Comparison of ENCODE assay signal across 8 cellular contexts in the genomic region with DNA sequence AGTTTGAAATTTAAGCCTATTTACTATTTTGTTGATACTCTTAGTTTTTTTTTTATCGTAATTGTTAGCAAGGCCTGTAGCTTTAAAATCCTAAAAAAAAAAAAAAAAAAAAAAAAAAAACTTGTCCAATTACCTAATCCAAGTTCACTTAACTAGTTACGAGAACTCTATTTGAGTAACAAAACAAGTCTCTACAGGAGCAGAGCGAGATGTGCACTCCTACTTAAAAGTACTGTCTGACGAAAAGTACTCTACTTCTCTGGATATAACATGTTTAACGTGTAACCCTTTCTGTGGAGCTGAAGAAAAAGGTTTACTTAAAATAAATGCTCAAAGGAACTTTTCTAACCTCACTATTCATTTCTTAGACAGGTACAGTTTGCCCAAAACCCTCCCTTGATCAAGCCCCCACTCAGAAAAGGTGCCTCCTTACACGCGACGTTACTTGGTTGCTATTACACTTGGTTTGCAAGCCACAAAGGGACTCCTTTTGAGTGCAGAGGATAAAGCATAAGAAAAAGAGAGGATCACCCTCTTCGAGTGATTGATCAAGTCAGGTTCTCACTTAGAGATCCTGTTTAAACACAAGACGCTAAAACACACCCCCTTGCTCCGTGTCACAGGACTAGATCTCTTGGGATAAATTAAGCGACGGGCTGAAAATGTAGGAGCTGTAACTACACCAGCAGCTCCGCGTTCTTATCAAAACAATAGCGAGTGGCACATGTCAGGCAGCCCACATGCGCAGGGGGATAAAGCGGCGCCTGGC. TPM values are rescaled to one million over a fixed set of nuclear protein-coding genes. Genes with fewer than 3 reads are reported as not detected.
DNase-seq lines count a peak whose midpoint lies in the region; ATAC-seq and TF ChIP-seq lines count a peak whose summit lies in the region.

No MANE protein-coding gene starts in this region.

- no peak for TF ChIP-seq CTCF in H9 (conservative IDR thresholded peaks at IDR 0.05)

- H3K18ac ChIP-seq in H9 (ENCODE audit: insufficient read length, low read depth, low read length) = no peak overlapping the region

- no peaks in the 10 kb centered on the region for H3K79me1 ChIP-seq in H9 (ENCODE audit: insufficient read depth, low read depth, low read length, poor library complexity, severe bottlenecking)

- H3K23ac ChIP-seq in H9 (ENCODE audit: insufficient read length, low read depth, low read length) = no peak overlapping the region

- H3K14ac ChIP-seq in H9 (ENCODE audit: insufficient read depth, low read length) = no peak overlapping the region

- H3K4me1 Mint-ChIP-seq in H9 = peaks cover 18 to 23% of the 10 kb centered on the region in 2 experiments
- peaks cover 61% of the 10 kb centered on the region for H3K4me1 Mint-ChIP-seq in activated naive CD8-positive, alpha-beta T cell treated with anti-CD3 and anti-CD28 coated beads, Interleukin-2, amount 50 U/mL, for 24 hours
- H3K4me1 Mint-ChIP-seq in stimulated activated memory B cell treated with anti-CD40 and anti-IgM and Interleukin-4, amounts not matched to agents 10 μg/mL and 1 μg/mL and 100 μg/mL, for 72 hours = peaks cover 32% of the 10 kb centered on the region

- H2BK120ac ChIP-seq in H9 (ENCODE audit: low read depth, low read length, poor library complexity, severe bottlenecking) = no peak overlapping the region

- H3K9me3 ChIP-seq in H9 (ENCODE audit: control insufficient read depth, low read depth, low read length) (no peaks in the 10 kb centered on the region), iPS-18c (ENCODE audit: control insufficient read depth, insufficient read depth, low read length) (peaks cover 3% of the 10 kb centered on the region)

- no peaks in the 10 kb centered on the region for H4K20me1 ChIP-seq in H9 (ENCODE audit: control insufficient read depth, insufficient read depth, insufficient read length)

- H3K36me3 Mint-ChIP-seq in H9 (ENCODE audit: insufficient read depth in 1 of 3, low read depth in 3 of 3) = peaks cover 0 to 5% (median 0%) of the 10 kb centered on the region in 3 experiments; a peak in 3 of 7 replicates
- H3K36me3 Mint-ChIP-seq in activated naive CD8-positive, alpha-beta T cell treated with anti-CD3 and anti-CD28 coated beads, Interleukin-2, amount 50 U/mL, for 24 hours (ENCODE audit: low read depth) = peaks cover 46% of the 10 kb centered on the region
- no peaks in the 10 kb centered on the region for H3K36me3 Mint-ChIP-seq in stimulated activated memory B cell treated with anti-CD40 and anti-IgM and Interleukin-4, amounts not matched to agents 10 μg/mL and 1 μg/mL and 100 μg/mL, for 72 hours

- no peak overlapping the region for H2AK5ac ChIP-seq in H9 (ENCODE audit: insufficient read length, low read length)

- no peak overlapping the region for H4K8ac ChIP-seq in H9 (replicated peaks; ENCODE audit: insufficient read length, low read depth, low read length)

- H2BK5ac ChIP-seq in H9 (ENCODE audit: insufficient read length, low read length) = no peak overlapping the region

- H3K4ac ChIP-seq in H9 (ENCODE audit: low read depth, low read length) = no peak overlapping the region

- H2AFZ ChIP-seq in H9 (ENCODE audit: low read length) = no peak overlapping the region

- peak overlapping the region; percentile 84 to 89 for H3K4me3 Mint-ChIP-seq in H9
- H3K4me3 Mint-ChIP-seq in activated naive CD8-positive, alpha-beta T cell treated with anti-CD3 and anti-CD28 coated beads, Interleukin-2, amount 50 U/mL, for 24 hours = peak overlapping the region; percentile 98
- peak overlapping the region; percentile 100 for H3K4me3 Mint-ChIP-seq in stimulated activated memory B cell treated with anti-CD40 and anti-IgM and Interleukin-4, amounts not matched to agents 10 μg/mL and 1 μg/mL and 100 μg/mL, for 72 hours

- H3K9ac ChIP-seq in H9 (ENCODE audit: extremely low read depth, insufficient read length, low read length) = peak overlapping the region; percentile 27

- peaks cover 2% of the 10 kb centered on the region; the same call in 1 of the 2 replicates for H3K79me2 ChIP-seq in H9 (ENCODE audit: insufficient read depth, low read length)

- H3K23me2 ChIP-seq in H9 (ENCODE audit: insufficient read length, low read depth, low read length, poor library complexity, severe bottlenecking) = peaks cover 6% of the 10 kb centered on the region

- no peak overlapping the region for H2BK15ac ChIP-seq in H9 (ENCODE audit: low read depth, low read length)

- H3K27me3 ChIP-seq in H9 (ENCODE audit: insufficient read depth, low read length) = no peaks in the 10 kb centered on the region

- H3T11ph ChIP-seq in H9 (ENCODE audit: low read length) = no peak overlapping the region

- H3K56ac ChIP-seq in H9 (ENCODE audit: insufficient read length, low read depth, low read length) = no peak overlapping the region

- peak overlapping the region; percentile 69 for H3K4me2 ChIP-seq in H9 (ENCODE audit: insufficient read depth, insufficient read length, low read length)

- H4K91ac ChIP-seq in H9 (ENCODE audit: insufficient read length, low read depth, low read length) = no peak overlapping the region

- peak overlapping the region; percentile 85 for H3K4me3 ChIP-seq in iPS-18c (ENCODE audit: insufficient read depth, low read depth, low read length)

- H3K9me3 Mint-ChIP-seq in H9 = no peaks in the 10 kb centered on the region
- no peaks in the 10 kb centered on the region for H3K9me3 Mint-ChIP-seq in activated naive CD8-positive, alpha-beta T cell treated with anti-CD3 and anti-CD28 coated beads, Interleukin-2, amount 50 U/mL, for 24 hours
- no peaks in the 10 kb centered on the region for H3K9me3 Mint-ChIP-seq in stimulated activated memory B cell treated with anti-CD40 and anti-IgM and Interleukin-4, amounts not matched to agents 10 μg/mL and 1 μg/mL and 100 μg/mL, for 72 hours

- H4K5ac ChIP-seq in H9 (ENCODE audit: insufficient read length, low read depth, low read length) = no peak overlapping the region

- DNase-seq in activated CD4-positive, CD25-positive, alpha-beta regulatory T cell (lab: John Stamatoyannopoulos, UW) = no peak
- DNase-seq in H9 = peak; percentile 75
- DNase-seq in NCI-H146 (lab: John Stamatoyannopoulos, UW) = peak; percentile 56
- DNase-seq in activated naive CD8-positive, alpha-beta T cell treated with anti-CD3 and anti-CD28 coated beads, Interleukin-2, amount 50 U/mL, for 24 hours = no peak
- DNase-seq in GOT3 (lab: John Stamatoyannopoulos, UW) = no peak

- no peak overlapping the region for H2BK12ac ChIP-seq in H9 (ENCODE audit: insufficient read length, low read depth, low read length)

- ATAC-seq in activated CD4-positive, CD25-positive, alpha-beta regulatory T cell treated with anti-CD3 and anti-CD28 coated beads, Interleukin-2, amount 50 U/mL, for 24 hours = peak; percentile 2 to 12
- ATAC-seq in activated naive CD8-positive, alpha-beta T cell treated with anti-CD3 and anti-CD28 coated beads, Interleukin-2, amount 50 U/mL, for 24 hours = no peak
- peak; percentile 1 for ATAC-seq in stimulated activated memory B cell treated with anti-CD40 and anti-IgM and Interleukin-4, amounts not matched to agents 10 μg/mL and 1 μg/mL and 100 μg/mL, for 72 hours

- no peaks in the 10 kb centered on the region for H3K4me1 ChIP-seq in H9 (ENCODE audit: insufficient read depth, low read length)

- H2BK20ac ChIP-seq in H9 (ENCODE audit: low read depth, low read length, poor library complexity, severe bottlenecking) = no peak overlapping the region

- H3K27ac ChIP-seq in H9 (ENCODE audit: insufficient read length, low read depth, low read length) = no peak overlapping the region

- peak overlapping the region in 1 of 3 experiments; percentile 11; a peak in 1 of 7 replicates for H3K27ac Mint-ChIP-seq in H9
- peak overlapping the region; percentile 98 for H3K27ac Mint-ChIP-seq in activated naive CD8-positive, alpha-beta T cell treated with anti-CD3 and anti-CD28 coated beads, Interleukin-2, amount 50 U/mL, for 24 hours
- H3K27ac Mint-ChIP-seq in stimulated activated memory B cell treated with anti-CD40 and anti-IgM and Interleukin-4, amounts not matched to agents 10 μg/mL and 1 μg/mL and 100 μg/mL, for 72 hours = peak overlapping the region; percentile 93

- WGBS in H9 (ENCODE audit: extremely low coverage, insufficient read length, low lambda C conversion rate) = no CpG with 5 or more reads among the region's 19 CpGs

- H3K27me3 Mint-ChIP-seq in H9 (ENCODE audit: low read depth) = peaks cover 13% of the 10 kb centered on the region
- H3K27me3 Mint-ChIP-seq in activated naive CD8-positive, alpha-beta T cell treated with anti-CD3 and anti-CD28 coated beads, Interleukin-2, amount 50 U/mL, for 24 hours = no peaks in the 10 kb centered on the region
- H3K27me3 Mint-ChIP-seq in stimulated activated memory B cell treated with anti-CD40 and anti-IgM and Interleukin-4, amounts not matched to agents 10 μg/mL and 1 μg/mL and 100 μg/mL, for 72 hours = no peaks in the 10 kb centered on the region

RNA-seq across cellular contexts. Expression of a gene that starts 2.2 kb away (rescaled TPM):
- 17.8 and 19.2 TPM in 2 replicates for total RNA-seq in H9 (2021)

Comparison
In these comparisons a context has a peak if more than half of its experiments do, and no peak if none do; other contexts are left out.
1. DNase-seq: peak in H9 (single experiment) and NCI-H146 (single experiment); none in activated CD4-positive, CD25-positive, alpha-beta regulatory T cell (0 of 4), activated naive CD8-positive, alpha-beta T cell treated with anti-CD3 and anti-CD28 coated beads, Interleukin-2, amount 50 U/mL, for 24 hours (single experiment) and GOT3 (single experiment).
2. Peak in every context shown above with its lines, with median percentiles within 50 percentile points of each other: H3K4me3 Mint-ChIP-seq.